In genomic region chr1:85629532-85629920, GRCh38 we compare ENCODE assay signal across 1 cellular context.
A peak's percentile ranks its signal among the peaks of the same experiment; 100 is the strongest.
TF ChIP-seq lines count a peak whose summit lies in the region.

No MANE protein-coding gene starts in this region.

TF ChIP-seq in HepG2, 621 proteins besides CTCF, POLR2A, EP300 and RAD21 (continued from another document and continues in another):
- TF ChIP-seq YEATS2 (CRISPR knock-in tag; IDR thresholded peaks at IDR 0.05; ENCODE audit: borderline replicate concordance): 0 out of 2 replicates have a peak, but pooled peaks have one; percentile 5
- no peak for TF ChIP-seq ZBTB33 (CRISPR knock-in tag; IDR thresholded peaks at IDR 0.05)
- TF ChIP-seq SIX4 (CRISPR knock-in tag; IDR thresholded peaks at IDR 0.05): no peak
- TF ChIP-seq NFKB2 (CRISPR knock-in tag; IDR thresholded peaks at IDR 0.05; ENCODE audit: borderline replicate concordance): no peak
- no peak for TF ChIP-seq ZNF142 (CRISPR knock-in tag; IDR thresholded peaks at IDR 0.05)
- no peak for TF ChIP-seq SPEN (CRISPR knock-in tag; IDR thresholded peaks at IDR 0.05; ENCODE audit: low read depth)
- TF ChIP-seq, protein P1, sequence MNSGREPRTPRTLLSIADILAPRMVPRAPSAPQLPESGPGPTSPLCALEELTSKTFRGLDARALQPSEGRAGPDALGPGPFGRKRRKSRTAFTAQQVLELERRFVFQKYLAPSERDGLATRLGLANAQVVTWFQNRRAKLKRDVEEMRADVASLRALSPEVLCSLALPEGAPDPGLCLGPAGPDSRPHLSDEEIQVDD (CRISPR knock-in tag; IDR thresholded peaks at IDR 0.05; ENCODE audit: borderline replicate concordance): no peak
- no peak for TF ChIP-seq ZNF768 (CRISPR knock-in tag; IDR thresholded peaks at IDR 0.05)
- TF ChIP-seq GABPA (IDR thresholded peaks at IDR 0.05; ENCODE audit: low read depth, low read length): no peak
- TF ChIP-seq GABPA (CRISPR knock-in tag; IDR thresholded peaks at IDR 0.05; ENCODE audit: low read depth): no peak
- TF ChIP-seq ZNF740 (CRISPR knock-in tag; IDR thresholded peaks at IDR 0.05): no peak
- no peak; the same call in 1 of the 2 replicates for TF ChIP-seq ZFP36L1 (CRISPR knock-in tag; IDR thresholded peaks at IDR 0.05)
- peak; percentile 78; the same call in 1 of the 2 replicates for TF ChIP-seq HNF1B (CRISPR knock-in tag; IDR thresholded peaks at IDR 0.05)
- no peak for TF ChIP-seq REPIN1 (CRISPR knock-in tag; IDR thresholded peaks at IDR 0.05; ENCODE audit: borderline replicate concordance, low read depth)
- TF ChIP-seq, protein P2, sequence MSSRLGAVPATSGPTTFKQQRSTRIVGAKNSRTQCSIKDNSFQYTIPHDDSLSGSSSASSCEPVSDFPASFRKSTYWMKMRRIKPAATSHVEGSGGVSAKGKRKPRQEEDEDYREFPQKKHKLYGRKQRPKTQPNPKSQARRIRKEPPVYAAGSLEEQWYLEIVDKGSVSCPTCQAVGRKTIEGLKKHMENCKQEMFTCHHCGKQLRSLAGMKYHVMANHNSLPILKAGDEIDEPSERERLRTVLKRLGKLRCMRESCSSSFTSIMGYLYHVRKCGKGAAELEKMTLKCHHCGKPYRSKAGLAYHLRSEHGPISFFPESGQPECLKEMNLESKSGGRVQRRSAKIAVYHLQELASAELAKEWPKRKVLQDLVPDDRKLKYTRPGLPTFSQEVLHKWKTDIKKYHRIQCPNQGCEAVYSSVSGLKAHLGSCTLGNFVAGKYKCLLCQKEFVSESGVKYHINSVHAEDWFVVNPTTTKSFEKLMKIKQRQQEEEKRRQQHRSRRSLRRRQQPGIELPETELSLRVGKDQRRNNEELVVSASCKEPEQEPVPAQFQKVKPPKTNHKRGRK (CRISPR knock-in tag; IDR thresholded peaks at IDR 0.05): no peak
- no peak for TF ChIP-seq SMARCC2 (IDR thresholded peaks at IDR 0.05)
- no peak for TF ChIP-seq ZNF646 (CRISPR knock-in tag; IDR thresholded peaks at IDR 0.05)
- TF ChIP-seq SP5 (CRISPR knock-in tag; IDR thresholded peaks at IDR 0.05; ENCODE audit: borderline replicate concordance, low read depth): no peak
- TF ChIP-seq ONECUT2 (CRISPR knock-in tag; IDR thresholded peaks at IDR 0.05): no peak
- TF ChIP-seq SNRNP70 (IDR thresholded peaks at IDR 0.05; ENCODE audit: low read depth, low read length): no peak
- peak; percentile 51; the same call in 1 of the 2 replicates for TF ChIP-seq FOSL2 (CRISPR knock-in tag; IDR thresholded peaks at IDR 0.05)
- peak; percentile 27; the same call in 1 of the 2 replicates for TF ChIP-seq MED1 (CRISPR knock-in tag; IDR thresholded peaks at IDR 0.05)
- no peak for TF ChIP-seq NR3C1 (CRISPR knock-in tag; IDR thresholded peaks at IDR 0.05)
- TF ChIP-seq ZNF382 (CRISPR knock-in tag; IDR thresholded peaks at IDR 0.05; ENCODE audit: borderline replicate concordance): no peak
- TF ChIP-seq HNRNPUL1 (IDR thresholded peaks at IDR 0.05; ENCODE audit: low read depth, low read length): peak; percentile 55; the same call in 1 of the 2 replicates
- TF ChIP-seq KDM5B (CRISPR knock-in tag; IDR thresholded peaks at IDR 0.05; ENCODE audit: borderline replicate concordance): no peak
- TF ChIP-seq, protein P3, sequence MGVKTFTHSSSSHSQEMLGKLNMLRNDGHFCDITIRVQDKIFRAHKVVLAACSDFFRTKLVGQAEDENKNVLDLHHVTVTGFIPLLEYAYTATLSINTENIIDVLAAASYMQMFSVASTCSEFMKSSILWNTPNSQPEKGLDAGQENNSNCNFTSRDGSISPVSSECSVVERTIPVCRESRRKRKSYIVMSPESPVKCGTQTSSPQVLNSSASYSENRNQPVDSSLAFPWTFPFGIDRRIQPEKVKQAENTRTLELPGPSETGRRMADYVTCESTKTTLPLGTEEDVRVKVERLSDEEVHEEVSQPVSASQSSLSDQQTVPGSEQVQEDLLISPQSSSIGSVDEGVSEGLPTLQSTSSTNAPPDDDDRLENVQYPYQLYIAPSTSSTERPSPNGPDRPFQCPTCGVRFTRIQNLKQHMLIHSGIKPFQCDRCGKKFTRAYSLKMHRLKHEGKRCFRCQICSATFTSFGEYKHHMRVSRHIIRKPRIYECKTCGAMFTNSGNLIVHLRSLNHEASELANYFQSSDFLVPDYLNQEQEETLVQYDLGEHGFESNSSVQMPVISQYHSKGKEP (CRISPR knock-in tag; IDR thresholded peaks at IDR 0.05): no peak
- no peak for TF ChIP-seq SP1 (IDR thresholded peaks at IDR 0.05)
- no peak for TF ChIP-seq SP1 (CRISPR knock-in tag; IDR thresholded peaks at IDR 0.05)
- TF ChIP-seq, protein P4, sequence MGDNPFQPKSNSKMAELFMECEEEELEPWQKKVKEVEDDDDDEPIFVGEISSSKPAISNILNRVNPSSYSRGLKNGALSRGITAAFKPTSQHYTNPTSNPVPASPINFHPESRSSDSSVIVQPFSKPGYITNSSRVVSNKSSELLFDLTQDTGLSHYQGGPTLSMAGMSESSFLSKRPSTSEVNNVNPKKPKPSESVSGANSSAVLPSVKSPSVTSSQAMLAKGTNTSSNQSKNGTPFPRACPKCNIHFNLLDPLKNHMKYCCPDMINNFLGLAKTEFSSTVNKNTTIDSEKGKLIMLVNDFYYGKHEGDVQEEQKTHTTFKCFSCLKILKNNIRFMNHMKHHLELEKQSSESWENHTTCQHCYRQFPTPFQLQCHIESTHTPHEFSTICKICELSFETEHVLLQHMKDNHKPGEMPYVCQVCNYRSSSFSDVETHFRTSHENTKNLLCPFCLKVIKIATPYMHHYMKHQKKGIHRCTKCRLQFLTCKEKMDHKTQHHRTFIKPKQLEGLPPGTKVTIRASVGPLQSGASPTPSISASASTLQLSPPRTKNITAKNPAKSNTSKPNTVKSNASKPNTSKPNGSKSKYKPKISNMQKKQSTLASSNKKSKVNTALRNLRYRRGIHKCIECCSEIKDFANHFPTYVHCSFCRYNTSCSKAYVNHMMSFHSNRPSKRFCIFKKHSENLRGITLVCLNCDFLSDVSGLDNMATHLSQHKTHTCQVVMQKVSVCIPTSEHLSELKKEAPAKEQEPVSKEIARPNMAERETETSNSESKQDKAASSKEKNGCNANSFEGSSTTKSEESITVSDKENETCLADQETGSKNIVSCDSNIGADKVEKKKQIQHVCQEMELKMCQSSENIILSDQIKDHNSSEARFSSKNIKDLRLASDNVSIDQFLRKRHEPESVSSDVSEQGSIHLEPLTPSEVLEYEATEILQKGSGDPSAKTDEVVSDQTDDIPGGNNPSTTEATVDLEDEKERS (CRISPR knock-in tag; IDR thresholded peaks at IDR 0.05): no peak
- TF ChIP-seq ZNF350 (CRISPR knock-in tag; IDR thresholded peaks at IDR 0.05; ENCODE audit: borderline replicate concordance, low read depth): no peak; the same call in 1 of the 2 replicates
- no peak for TF ChIP-seq RBM39 (IDR thresholded peaks at IDR 0.05; ENCODE audit: low read depth, low read length, poor library complexity, severe bottlenecking)
